8 cellular contexts compared by ENCODE assay signal in the genomic region with DNA sequence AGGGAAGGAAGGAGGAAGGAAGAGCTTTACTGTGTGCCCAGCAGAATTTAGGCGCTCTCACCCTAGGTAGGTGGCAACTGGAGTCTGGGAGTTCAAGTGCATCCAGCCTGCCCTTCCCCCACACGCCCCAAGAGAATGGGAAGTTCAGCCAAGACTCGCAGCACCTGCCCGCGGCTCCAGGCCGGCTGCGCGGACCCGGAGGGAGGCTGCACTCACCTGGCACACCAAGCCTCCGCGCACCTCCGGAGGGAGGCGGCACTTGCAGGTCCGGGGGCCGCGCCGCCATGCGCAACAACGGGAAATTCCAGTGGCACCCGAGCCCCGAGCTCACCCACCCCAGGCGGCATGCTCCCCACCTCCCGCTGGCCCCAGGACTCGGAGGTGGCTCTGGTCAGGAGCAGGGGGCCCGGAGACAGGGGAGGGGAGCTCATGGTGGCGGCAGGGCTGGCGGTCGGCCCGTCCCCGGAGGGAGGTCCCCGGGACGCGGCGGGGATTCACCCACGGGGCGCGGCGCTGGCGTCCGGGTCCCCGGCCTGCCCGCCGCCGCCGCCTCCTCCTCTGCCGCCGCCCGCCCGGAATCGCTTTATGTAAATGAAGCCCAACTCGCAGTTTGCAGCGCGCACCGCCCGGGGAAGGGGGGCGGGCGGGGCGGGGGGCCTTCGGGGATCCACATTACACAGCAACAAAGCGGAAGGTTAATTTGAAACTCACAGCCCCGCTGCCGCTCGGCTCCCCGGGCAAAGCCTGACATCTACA. TPM values are rescaled to one million over a fixed set of nuclear protein-coding genes. Genes with fewer than 3 reads are reported as not detected.
DNase-seq lines count a peak whose midpoint lies in the region; ATAC-seq and TF ChIP-seq lines count a peak whose summit lies in the region.

A gene with protein sequence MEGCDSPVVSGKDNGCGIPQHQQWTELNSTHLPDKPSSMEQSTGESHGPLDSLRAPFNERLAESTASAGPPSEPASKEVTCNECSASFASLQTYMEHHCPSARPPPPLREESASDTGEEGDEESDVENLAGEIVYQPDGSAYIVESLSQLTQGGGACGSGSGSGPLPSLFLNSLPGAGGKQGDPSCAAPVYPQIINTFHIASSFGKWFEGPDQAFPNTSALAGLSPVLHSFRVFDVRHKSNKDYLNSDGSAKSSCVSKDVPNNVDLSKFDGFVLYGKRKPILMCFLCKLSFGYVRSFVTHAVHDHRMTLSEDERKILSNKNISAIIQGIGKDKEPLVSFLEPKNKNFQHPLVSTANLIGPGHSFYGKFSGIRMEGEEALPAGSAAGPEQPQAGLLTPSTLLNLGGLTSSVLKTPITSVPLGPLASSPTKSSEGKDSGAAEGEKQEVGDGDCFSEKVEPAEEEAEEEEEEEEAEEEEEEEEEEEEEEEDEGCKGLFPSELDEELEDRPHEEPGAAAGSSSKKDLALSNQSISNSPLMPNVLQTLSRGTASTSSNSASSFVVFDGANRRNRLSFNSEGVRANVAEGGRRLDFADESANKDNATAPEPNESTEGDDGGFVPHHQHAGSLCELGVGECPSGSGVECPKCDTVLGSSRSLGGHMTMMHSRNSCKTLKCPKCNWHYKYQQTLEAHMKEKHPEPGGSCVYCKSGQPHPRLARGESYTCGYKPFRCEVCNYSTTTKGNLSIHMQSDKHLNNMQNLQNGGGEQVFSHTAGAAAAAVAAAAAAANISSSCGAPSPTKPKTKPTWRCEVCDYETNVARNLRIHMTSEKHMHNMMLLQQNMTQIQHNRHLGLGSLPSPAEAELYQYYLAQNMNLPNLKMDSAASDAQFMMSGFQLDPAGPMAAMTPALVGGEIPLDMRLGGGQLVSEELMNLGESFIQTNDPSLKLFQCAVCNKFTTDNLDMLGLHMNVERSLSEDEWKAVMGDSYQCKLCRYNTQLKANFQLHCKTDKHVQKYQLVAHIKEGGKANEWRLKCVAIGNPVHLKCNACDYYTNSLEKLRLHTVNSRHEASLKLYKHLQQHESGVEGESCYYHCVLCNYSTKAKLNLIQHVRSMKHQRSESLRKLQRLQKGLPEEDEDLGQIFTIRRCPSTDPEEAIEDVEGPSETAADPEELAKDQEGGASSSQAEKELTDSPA (N-terminal part only) (minus strand): TSS at position 593 of the 756 bp plus-strand sequence. CDS start 87,983 bp downstream, outside the sequence.

- no peak within 1 kb of the TSS for H3K27ac ChIP-seq in GM23338 (ENCODE audit: low read depth)

- peaks cover 41% of the 10 kb centered on the region for H4K20me1 ChIP-seq in GM23338 (replicated peaks; ENCODE audit: insufficient read depth)

- H3K9me3 Mint-ChIP-seq in T-helper 1 cell treated with Interleukin-12 subunit alpha and Interleukin-12 subunit beta and Interleukin-4 antibody, amounts not matched to agents 30 μg/mL and 1 μg/mL, for 36 hours: no peaks in the 10 kb centered on the region
- no peaks in the 10 kb centered on the region for H3K9me3 Mint-ChIP-seq in GM23338
- H3K9me3 Mint-ChIP-seq in activated CD4-positive, alpha-beta memory T cell treated with anti-CD3 and anti-CD28 coated beads, Interleukin-2, amount 10 ng/mL, durations not matched to agents 7 days and 5 days: no peaks in the 10 kb centered on the region
- no peaks in the 10 kb centered on the region for H3K9me3 Mint-ChIP-seq in naive thymus-derived CD8-positive, alpha-beta T cell

- CTCF ChIA-PET in activated CD4-positive, alpha-beta memory T cell treated with anti-CD3 and anti-CD28 coated beads, Interleukin-2, amount 10 ng/mL, durations not matched to agents 7 days and 5 days (lab: Charles Lee): no interaction called here

- H3K4me2 ChIP-seq in GM23338: peak within 1 kb of the TSS; percentile 81

- peak in 1 of 2 experiments; percentile 30; a peak in 2 of 4 replicates for TF ChIP-seq CTCF in GM23338 (conservative IDR thresholded peaks at IDR 0.05; ENCODE audit: low read depth in 2 of 2)
- TF ChIP-seq CTCF in fibroblast of mammary gland (conservative IDR thresholded peaks at IDR 0.05; ENCODE audit: control insufficient read depth, insufficient read depth, low read depth, low read length): no peak

- peaks cover 28% of the 10 kb centered on the region for H3F3A ChIP-seq in GM23338 (replicated peaks; ENCODE audit: low read depth)

- H3K4me1 Mint-ChIP-seq in T-helper 1 cell treated with Interleukin-12 subunit alpha and Interleukin-12 subunit beta and Interleukin-4 antibody, amounts not matched to agents 30 μg/mL and 1 μg/mL, for 36 hours (ENCODE audit: low read depth): peaks cover 6% of the 10 kb centered on the region
- peaks cover 51% of the 10 kb centered on the region for H3K4me1 Mint-ChIP-seq in GM23338
- H3K4me1 Mint-ChIP-seq in activated CD4-positive, alpha-beta memory T cell treated with anti-CD3 and anti-CD28 coated beads, Interleukin-2, amount 10 ng/mL, durations not matched to agents 7 days and 5 days: peaks cover 3% of the 10 kb centered on the region
- peaks cover 0 to 20% (median 6%) of the 10 kb centered on the region in 4 donors for H3K4me1 Mint-ChIP-seq in naive thymus-derived CD8-positive, alpha-beta T cell

- ATAC-seq in GM23338: peak; percentile 64
- peak; percentile 66 to 70 for ATAC-seq in naive thymus-derived CD8-positive, alpha-beta T cell

- no peak within 1 kb of the TSS for H3K27ac Mint-ChIP-seq in T-helper 1 cell treated with Interleukin-12 subunit alpha and Interleukin-12 subunit beta and Interleukin-4 antibody, amounts not matched to agents 30 μg/mL and 1 μg/mL, for 36 hours
- H3K27ac Mint-ChIP-seq in GM23338: no peak within 1 kb of the TSS
- no peak within 1 kb of the TSS for H3K27ac Mint-ChIP-seq in activated CD4-positive, alpha-beta memory T cell treated with anti-CD3 and anti-CD28 coated beads, Interleukin-2, amount 10 ng/mL, durations not matched to agents 7 days and 5 days
- H3K27ac Mint-ChIP-seq in naive thymus-derived CD8-positive, alpha-beta T cell: peak within 1 kb of the TSS in 3 of 10 donors; percentile 49 to 60 (median 53)

- no peaks in the 10 kb centered on the region for H3K9me2 ChIP-seq in GM23338 (ENCODE audit: insufficient read depth)

- POLR2A ChIA-PET in activated CD4-positive, alpha-beta memory T cell treated with anti-CD3 and anti-CD28 coated beads, Interleukin-2, amount 10 ng/mL, durations not matched to agents 7 days and 5 days (lab: Charles Lee): no interaction called here
- POLR2A ChIA-PET in naive thymus-derived CD8-positive, alpha-beta T cell (lab: Charles Lee): no interaction called here

- peaks cover 38% of the 10 kb centered on the region for H3K27me3 Mint-ChIP-seq in T-helper 1 cell treated with Interleukin-12 subunit alpha and Interleukin-12 subunit beta and Interleukin-4 antibody, amounts not matched to agents 30 μg/mL and 1 μg/mL, for 36 hours (ENCODE audit: low read depth)
- H3K27me3 Mint-ChIP-seq in GM23338 (ENCODE audit: insufficient read depth, low read depth, poor library complexity): peaks cover 49% of the 10 kb centered on the region
- H3K27me3 Mint-ChIP-seq in activated CD4-positive, alpha-beta memory T cell treated with anti-CD3 and anti-CD28 coated beads, Interleukin-2, amount 10 ng/mL, durations not matched to agents 7 days and 5 days: peaks cover 35% of the 10 kb centered on the region
- H3K27me3 Mint-ChIP-seq in naive thymus-derived CD8-positive, alpha-beta T cell: peaks cover 17 to 52% (median 21%) of the 10 kb centered on the region in 5 donors

- no peaks in the 10 kb centered on the region for H3K36me3 ChIP-seq in GM23338 (ENCODE audit: insufficient read depth)

- H3K4me1 ChIP-seq in GM23338 (ENCODE audit: insufficient read depth): peaks cover 88% of the 10 kb centered on the region

- H3K36me3 Mint-ChIP-seq in T-helper 1 cell treated with Interleukin-12 subunit alpha and Interleukin-12 subunit beta and Interleukin-4 antibody, amounts not matched to agents 30 μg/mL and 1 μg/mL, for 36 hours (ENCODE audit: low read depth): no peaks in the 10 kb centered on the region
- H3K36me3 Mint-ChIP-seq in GM23338 (ENCODE audit: low read depth): no peaks in the 10 kb centered on the region
- no peaks in the 10 kb centered on the region for H3K36me3 Mint-ChIP-seq in activated CD4-positive, alpha-beta memory T cell treated with anti-CD3 and anti-CD28 coated beads, Interleukin-2, amount 10 ng/mL, durations not matched to agents 7 days and 5 days (ENCODE audit: low read depth)
- no peaks in the 10 kb centered on the region for H3K36me3 Mint-ChIP-seq in naive thymus-derived CD8-positive, alpha-beta T cell

- DNase-seq in T-helper 1 cell (no peak), GM23338 (ENCODE audit: low spot score) (peak; percentile 87), LHCN-M2 (ENCODE audit: low read depth) (peak; percentile 67), fibroblast of mammary gland (ENCODE audit: low read depth) (no peak)
- DNase-seq in activated CD4-positive, alpha-beta memory T cell treated with anti-CD3 and anti-CD28 coated beads, Interleukin-2, amount 10 ng/mL, durations not matched to agents 7 days and 5 days: peak; percentile 18
- DNase-seq in naive thymus-derived CD8-positive, alpha-beta T cell: peak in 3 of 10 donors; percentile 1 to 40 (median 20)
- DNase-seq in effector CD8-positive, alpha-beta T cell (lab: John Stamatoyannopoulos, UW): no peak

- H3K4me3 ChIP-seq in GM23338: peak within 1 kb of the TSS; percentile 68
- peak within 1 kb of the TSS; percentile 54 for H3K4me3 ChIP-seq in fibroblast of mammary gland (ENCODE audit: control insufficient read depth, low read depth, low read length)

- H3K79me2 ChIP-seq in GM23338 (replicated peaks; ENCODE audit: insufficient read depth): no peaks in the 10 kb centered on the region

- peak within 1 kb of the TSS; percentile 45; the same call in 1 of the 2 replicates for H2AFZ ChIP-seq in GM23338

- peaks cover 93% of the 10 kb centered on the region for H3K27me3 ChIP-seq in GM23338 (ENCODE audit: insufficient read depth)

- peak within 1 kb of the TSS; percentile 73 for H3K4me3 Mint-ChIP-seq in T-helper 1 cell treated with Interleukin-12 subunit alpha and Interleukin-12 subunit beta and Interleukin-4 antibody, amounts not matched to agents 30 μg/mL and 1 μg/mL, for 36 hours
- peak within 1 kb of the TSS; percentile 64 for H3K4me3 Mint-ChIP-seq in GM23338
- peak within 1 kb of the TSS; percentile 24 for H3K4me3 Mint-ChIP-seq in activated CD4-positive, alpha-beta memory T cell treated with anti-CD3 and anti-CD28 coated beads, Interleukin-2, amount 10 ng/mL, durations not matched to agents 7 days and 5 days
- H3K4me3 Mint-ChIP-seq in naive thymus-derived CD8-positive, alpha-beta T cell: peak within 1 kb of the TSS in 9 of 10 donors; percentile 22 to 80 (median 61)

TF ChIP-seq in GM23338, 12 proteins besides CTCF, POLR2A, EP300 and RAD21 (continues in another document):
- TF ChIP-seq NANOG (IDR thresholded peaks at IDR 0.05; ENCODE audit: borderline replicate concordance) (no peak), EZH2 (IDR thresholded peaks at IDR 0.05; ENCODE audit: low read depth, unreplicated experiment) (no peak)

RNA-seq across cellular contexts. Expression of the gene that starts here (rescaled TPM):
- 0.74 and 1.0 TPM in 2 replicates for total RNA-seq in GM23338 (2014; rRNA removed; shearing (Covaris generic))
- 1.3 and 1.5 TPM in 2 replicates for polyA plus RNA-seq in GM23338 (2016; fragmentation: Nextera tagmentation; extraction: Ambion mirVana)
- total RNA-seq in LHCN-M2 (2014; rRNA removed): 3.9 and 5.1 TPM in 2 replicates
- 6.3 TPM for polyA plus RNA-seq in LHCN-M2 (2012)
- total RNA-seq in activated CD4-positive, alpha-beta memory T cell treated with anti-CD3 and anti-CD28 coated beads, Interleukin-2, amount 10 ng/mL, durations not matched to agents 7 days and 5 days: under 1 TPM; 0.38 to 0.43 TPM
- total RNA-seq in naive thymus-derived CD8-positive, alpha-beta T cell: under 1 TPM; 0.34 to 0.38 TPM
- under 1 TPM in 1 of 3 donors, not detected in 2; 0.05 TPM for polyA plus RNA-seq in naive thymus-derived CD8-positive, alpha-beta T cell

Comparison
In these comparisons a context has a peak if more than half of its experiments do, and no peak if none do; other contexts are left out.
1. Peak in DNase-seq in activated CD4-positive, alpha-beta memory T cell treated with anti-CD3 and anti-CD28 coated beads, Interleukin-2, amount 10 ng/mL, durations not matched to agents 7 days and 5 days; RNA of the gene not detected or under 1 TPM.
2. Peak in ATAC-seq in naive thymus-derived CD8-positive, alpha-beta T cell; RNA of the gene not detected or under 1 TPM.
3. DNase-seq: peak in GM23338 (single experiment) and LHCN-M2 (single experiment); none in T-helper 1 cell (0 of 5), fibroblast of mammary gland (single experiment) and effector CD8-positive, alpha-beta T cell (single experiment).
4. Peak in every context shown above with its lines, with median percentiles within 50 percentile points of each other: H3K4me3 Mint-ChIP-seq.